ENCODE assay signal across 9 cellular contexts in the genomic region with DNA sequence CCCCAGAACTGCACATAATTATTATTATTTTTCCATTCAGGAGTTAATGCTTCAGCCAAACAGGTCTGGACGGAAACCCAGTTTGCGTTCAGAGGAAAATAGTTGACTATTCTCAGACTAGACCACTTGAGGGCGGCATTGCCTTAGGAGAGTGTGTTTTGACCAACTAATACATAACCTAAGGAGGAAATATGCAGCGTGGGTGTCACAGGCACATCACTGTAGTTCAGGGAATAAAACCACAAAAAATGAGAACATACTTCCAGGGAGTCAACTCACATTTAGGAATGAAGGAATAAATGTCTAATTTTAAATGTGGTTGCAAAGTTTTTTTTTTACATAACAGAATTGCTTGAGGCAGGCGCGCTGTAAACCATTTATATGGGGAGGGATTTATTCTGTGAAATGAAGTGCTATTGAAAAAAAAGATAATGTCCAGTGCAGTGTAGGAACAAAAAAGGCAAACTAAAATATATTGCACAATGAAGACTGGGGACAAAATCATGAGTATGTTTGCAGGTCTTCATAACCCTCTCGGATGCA.
DNase-seq lines count a peak whose midpoint lies in the region; ATAC-seq and TF ChIP-seq lines count a peak whose summit lies in the region.
"Had no signal": no experiment of that assay in that cellular context is flagged by ENCODE, and none has a peak within 500 bp of the region (broad histone marks: within the 10 kb centered on the region; RNA-seq: fewer than 3 reads in every experiment).

No MANE protein-coding gene starts in this region.

- H3K9ac ChIP-seq in Karpas-422 (ENCODE audit: low read length) (no peak overlapping the region), rectal smooth muscle tissue (ENCODE audit: low read length) (no peak overlapping the region)

- H3K4me2 ChIP-seq in Karpas-422 (ENCODE audit: low read depth, low read length, poor library complexity, severe bottlenecking): no peak overlapping the region

- H3K4me1 ChIP-seq in Karpas-422 (ENCODE audit: low read length): no peaks in the 10 kb centered on the region
- H3K4me1 ChIP-seq in SJSA1 (replicated peaks): peaks cover 27% of the 10 kb centered on the region
- H3K4me1 ChIP-seq in heart right ventricle: peaks cover 19 to 75% (median 53%) of the 10 kb centered on the region in 9 donors
- H3K4me1 ChIP-seq in rectal smooth muscle tissue (ENCODE audit: control insufficient read depth, insufficient read depth, low read length): peaks cover 48% of the 10 kb centered on the region

- H3K4me3 Mint-ChIP-seq in activated naive CD8-positive, alpha-beta T cell treated with anti-CD3 and anti-CD28 coated beads, Interleukin-2, amount 10 ng/mL, durations not matched to agents 7 days and 5 days: no peak overlapping the region

- H3K36me3 Mint-ChIP-seq in activated naive CD8-positive, alpha-beta T cell treated with anti-CD3 and anti-CD28 coated beads, Interleukin-2, amount 10 ng/mL, durations not matched to agents 7 days and 5 days: no peaks in the 10 kb centered on the region

- no peaks in the 10 kb centered on the region for H3K79me2 ChIP-seq in Karpas-422 (ENCODE audit: low read length)

- H3K9me3 ChIP-seq in Karpas-422 (ENCODE audit: low read length): no peaks in the 10 kb centered on the region
- H3K9me3 ChIP-seq in SJSA1 (replicated peaks): no peaks in the 10 kb centered on the region
- H3K9me3 ChIP-seq in heart right ventricle: no peaks in the 10 kb centered on the region

- no peaks in the 10 kb centered on the region for H3K9me3 Mint-ChIP-seq in activated naive CD8-positive, alpha-beta T cell treated with anti-CD3 and anti-CD28 coated beads, Interleukin-2, amount 10 ng/mL, durations not matched to agents 7 days and 5 days

- no peak overlapping the region for H3K4me3 ChIP-seq in Karpas-422 (ENCODE audit: low read length)
- peak overlapping the region; percentile 13 for H3K4me3 ChIP-seq in SJSA1
- H3K4me3 ChIP-seq in heart right ventricle: peak overlapping the region in 1 of 10 donors; percentile 4
- H3K4me3 ChIP-seq in rectal smooth muscle tissue (ENCODE audit: low read length): no peak overlapping the region
- H3K4me3 ChIP-seq: skin epidermis had no signal

- H4K20me1 ChIP-seq in Karpas-422 (ENCODE audit: insufficient read depth, low read depth, low read length): no peaks in the 10 kb centered on the region

- TF ChIP-seq CTCF in GM10266 (IDR thresholded peaks at IDR 0.05; ENCODE audit: control insufficient read depth, insufficient read depth, low read depth, missing control alignments) (peak; percentile 67), heart right ventricle (IDR thresholded peaks at IDR 0.05) (peak; percentile 60 to 88 (median 79))

- H3K36me3 ChIP-seq in Karpas-422 (ENCODE audit: insufficient read depth, low read length) (no peaks in the 10 kb centered on the region), SJSA1 (no peaks in the 10 kb centered on the region), heart right ventricle (no peaks in the 10 kb centered on the region), rectal smooth muscle tissue (ENCODE audit: control insufficient read depth, insufficient read depth, low read length) (no peaks in the 10 kb centered on the region)

- H3K27me3 ChIP-seq in Karpas-422 (ENCODE audit: low read length): no peaks in the 10 kb centered on the region
- no peaks in the 10 kb centered on the region for H3K27me3 ChIP-seq in SJSA1 (replicated peaks)
- H3K27me3 ChIP-seq in heart right ventricle: no peaks in the 10 kb centered on the region
- no peaks in the 10 kb centered on the region for H3K27me3 ChIP-seq in rectal smooth muscle tissue (ENCODE audit: control insufficient read depth, insufficient read depth, low read length)

- ATAC-seq in GM21786 (IDR thresholded peaks at IDR 0.05; ENCODE audit: unreplicated experiment): peak; percentile 91
- peak; percentile 65 for ATAC-seq in activated naive CD8-positive, alpha-beta T cell treated with anti-CD3 and anti-CD28 coated beads, Interleukin-2, amount 10 ng/mL, durations not matched to agents 7 days and 5 days (ENCODE audit: low read depth)
- peak; percentile 54 to 89 (median 80) for ATAC-seq in heart right ventricle

- POLR2A ChIA-PET in activated naive CD8-positive, alpha-beta T cell treated with anti-CD3 and anti-CD28 coated beads, Interleukin-2, amount 10 ng/mL, durations not matched to agents 7 days and 5 days (lab: Charles Lee): no interaction called here

- no peaks in the 10 kb centered on the region for H3K4me1 Mint-ChIP-seq in activated naive CD8-positive, alpha-beta T cell treated with anti-CD3 and anti-CD28 coated beads, Interleukin-2, amount 10 ng/mL, durations not matched to agents 7 days and 5 days

- WGBS in heart right ventricle, 2 donors: 35 to 39% methylated on average over 7 of the region's 7 CpGs

- H3K9me2 ChIP-seq in Karpas-422 (replicated peaks; ENCODE audit: insufficient read depth, low read length): no peaks in the 10 kb centered on the region

- H3K27ac ChIP-seq in Karpas-422 (ENCODE audit: low read length) (no peak overlapping the region), SJSA1 (peak overlapping the region; percentile 89), heart right ventricle (peak overlapping the region in 5 of 10 donors; percentile 40 to 76 (median 64)), rectal smooth muscle tissue (ENCODE audit: low read depth, low read length) (peak overlapping the region; percentile 68)

- no peak overlapping the region for H3K27ac Mint-ChIP-seq in activated naive CD8-positive, alpha-beta T cell treated with anti-CD3 and anti-CD28 coated beads, Interleukin-2, amount 10 ng/mL, durations not matched to agents 7 days and 5 days

- DNase-seq in GM10266 (ENCODE audit: extremely low spot score): peak; percentile 79
- DNase-seq in Karpas-422: peak; percentile 85
- DNase-seq in SJSA1 (ENCODE audit: low read depth in 1 of 2, low spot score in 2 of 2): peak; percentile 83 to 90
- no peak for DNase-seq in activated naive CD8-positive, alpha-beta T cell treated with anti-CD3 and anti-CD28 coated beads, Interleukin-2, amount 10 ng/mL, durations not matched to agents 7 days and 5 days
- peak in 1 of 2 donors; percentile 79 for DNase-seq in heart right ventricle
- DNase-seq in cortex of kidney (lab: John Stamatoyannopoulos, UW): no peak

- no peak overlapping the region for H2AFZ ChIP-seq in Karpas-422 (ENCODE audit: low read length)

- H3K27me3 Mint-ChIP-seq in activated naive CD8-positive, alpha-beta T cell treated with anti-CD3 and anti-CD28 coated beads, Interleukin-2, amount 10 ng/mL, durations not matched to agents 7 days and 5 days: peaks cover 15% of the 10 kb centered on the region

- intact Hi-C loops in heart right ventricle (cut with DNase I): loop anchor here in 9 of 10 donors (5.0 to 10.0 kb wide), 16 partner anchors 45 to 305 kb away; a partner anchor contains a TSS

Comparison
In these comparisons a context has a peak if more than half of its experiments do, and no peak if none do; other contexts are left out.
1. DNase-seq: peak in GM10266 (single experiment), Karpas-422 (single experiment) and SJSA1 (2 of 2); none in activated naive CD8-positive, alpha-beta T cell treated with anti-CD3 and anti-CD28 coated beads, Interleukin-2, amount 10 ng/mL, durations not matched to agents 7 days and 5 days (single experiment) and cortex of kidney (single experiment).
2. Peak in every context shown above with its lines, with median percentiles within 50 percentile points of each other: ATAC-seq.